Comparison of ENCODE assay signal across 1 cellular context in the genomic region with DNA sequence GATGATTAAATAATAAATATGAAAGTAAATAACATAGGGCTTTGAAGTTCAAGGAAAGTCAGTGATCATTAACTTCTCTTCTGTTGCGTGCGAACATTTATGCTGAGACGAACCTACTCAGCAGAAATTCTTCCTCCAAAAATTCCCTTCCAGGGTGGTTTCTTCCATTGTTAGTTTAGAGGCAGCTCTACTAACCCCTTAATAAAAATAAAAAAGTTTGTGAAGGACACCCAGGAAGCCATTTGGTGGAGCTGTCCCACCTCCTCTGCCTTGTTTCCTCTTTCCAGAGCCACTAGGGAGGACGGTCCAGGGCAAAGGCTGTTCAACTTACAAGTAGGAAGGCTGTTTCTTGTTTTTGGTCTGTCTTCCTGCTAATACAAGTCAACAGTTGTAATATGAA.
TF ChIP-seq lines count a peak whose summit lies in the region.

No MANE protein-coding gene starts in this region.

TF ChIP-seq in GM23338, 12 proteins besides CTCF, POLR2A, EP300 and RAD21 (continued from another document):
- no peak for TF ChIP-seq EZH2 (IDR thresholded peaks at IDR 0.05; ENCODE audit: low read depth, unreplicated experiment)
- TF ChIP-seq EZH2phosphoT487 (IDR thresholded peaks at IDR 0.05; ENCODE audit: unreplicated experiment): no peak
- TF ChIP-seq, protein P1, sequence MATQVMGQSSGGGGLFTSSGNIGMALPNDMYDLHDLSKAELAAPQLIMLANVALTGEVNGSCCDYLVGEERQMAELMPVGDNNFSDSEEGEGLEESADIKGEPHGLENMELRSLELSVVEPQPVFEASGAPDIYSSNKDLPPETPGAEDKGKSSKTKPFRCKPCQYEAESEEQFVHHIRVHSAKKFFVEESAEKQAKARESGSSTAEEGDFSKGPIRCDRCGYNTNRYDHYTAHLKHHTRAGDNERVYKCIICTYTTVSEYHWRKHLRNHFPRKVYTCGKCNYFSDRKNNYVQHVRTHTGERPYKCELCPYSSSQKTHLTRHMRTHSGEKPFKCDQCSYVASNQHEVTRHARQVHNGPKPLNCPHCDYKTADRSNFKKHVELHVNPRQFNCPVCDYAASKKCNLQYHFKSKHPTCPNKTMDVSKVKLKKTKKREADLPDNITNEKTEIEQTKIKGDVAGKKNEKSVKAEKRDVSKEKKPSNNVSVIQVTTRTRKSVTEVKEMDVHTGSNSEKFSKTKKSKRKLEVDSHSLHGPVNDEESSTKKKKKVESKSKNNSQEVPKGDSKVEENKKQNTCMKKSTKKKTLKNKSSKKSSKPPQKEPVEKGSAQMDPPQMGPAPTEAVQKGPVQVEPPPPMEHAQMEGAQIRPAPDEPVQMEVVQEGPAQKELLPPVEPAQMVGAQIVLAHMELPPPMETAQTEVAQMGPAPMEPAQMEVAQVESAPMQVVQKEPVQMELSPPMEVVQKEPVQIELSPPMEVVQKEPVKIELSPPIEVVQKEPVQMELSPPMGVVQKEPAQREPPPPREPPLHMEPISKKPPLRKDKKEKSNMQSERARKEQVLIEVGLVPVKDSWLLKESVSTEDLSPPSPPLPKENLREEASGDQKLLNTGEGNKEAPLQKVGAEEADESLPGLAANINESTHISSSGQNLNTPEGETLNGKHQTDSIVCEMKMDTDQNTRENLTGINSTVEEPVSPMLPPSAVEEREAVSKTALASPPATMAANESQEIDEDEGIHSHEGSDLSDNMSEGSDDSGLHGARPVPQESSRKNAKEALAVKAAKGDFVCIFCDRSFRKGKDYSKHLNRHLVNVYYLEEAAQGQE (IDR thresholded peaks at IDR 0.05; ENCODE audit: unreplicated experiment): no peak
- no peak for TF ChIP-seq JUNB (IDR thresholded peaks at IDR 0.05; ENCODE audit: unreplicated experiment)
- TF ChIP-seq, protein P2, sequence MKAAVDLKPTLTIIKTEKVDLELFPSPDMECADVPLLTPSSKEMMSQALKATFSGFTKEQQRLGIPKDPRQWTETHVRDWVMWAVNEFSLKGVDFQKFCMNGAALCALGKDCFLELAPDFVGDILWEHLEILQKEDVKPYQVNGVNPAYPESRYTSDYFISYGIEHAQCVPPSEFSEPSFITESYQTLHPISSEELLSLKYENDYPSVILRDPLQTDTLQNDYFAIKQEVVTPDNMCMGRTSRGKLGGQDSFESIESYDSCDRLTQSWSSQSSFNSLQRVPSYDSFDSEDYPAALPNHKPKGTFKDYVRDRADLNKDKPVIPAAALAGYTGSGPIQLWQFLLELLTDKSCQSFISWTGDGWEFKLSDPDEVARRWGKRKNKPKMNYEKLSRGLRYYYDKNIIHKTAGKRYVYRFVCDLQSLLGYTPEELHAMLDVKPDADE (IDR thresholded peaks at IDR 0.05): no peak
